ENCODE assay signal across 13 cellular contexts in genomic region chr12:106276032-106276728, GRCh38. TPM values are rescaled to one million over a fixed set of nuclear protein-coding genes. Genes with fewer than 3 reads are reported as not detected.
DNase-seq lines count a peak whose midpoint lies in the region; ATAC-seq, FAIRE-seq and TF ChIP-seq lines count a peak whose summit lies in the region.
"Had no signal": no experiment of that assay in that cellular context is flagged by ENCODE, and none has a peak within 500 bp of the region (broad histone marks: within the 10 kb centered on the region; RNA-seq: fewer than 3 reads in every experiment).

No MANE protein-coding gene starts in this region.

- peak; percentile 51 for FAIRE-seq in GM12891 (lab: Jason Lieb, UNC)

- peak; percentile 15 for DNase-seq in GM12891 (ENCODE audit: insufficient read length, low spot score)
- DNase-seq in activated naive CD4-positive, alpha-beta T cell (lab: John Stamatoyannopoulos, UW): no peak
- DNase-seq in NCI-H446 treated with DMSO at 0.1 percent for 48 hours (lab: John Stamatoyannopoulos, UW): no peak
- no peak for DNase-seq in NCI-H128 (lab: John Stamatoyannopoulos, UW; ENCODE audit: unreplicated experiment)
- no peak for DNase-seq in gastrocnemius medialis
- DNase-seq: activated T-cell treated with anti-CD3 and anti-CD28 coated beads, Interleukin-2, amount 50 U/mL, for 4 hours; erythroblast; NCI-H1417 had no signal

- no peaks in the 10 kb centered on the region for H3K36me3 ChIP-seq in gastrocnemius medialis
- H3K36me3 ChIP-seq: neural progenitor cell had no signal

- H3K27ac ChIP-seq in gastrocnemius medialis: no peak overlapping the region
- H3K27ac ChIP-seq: neural progenitor cell had no signal

- no peak for TF ChIP-seq CTCF in gastrocnemius medialis (IDR thresholded peaks at IDR 0.05 in 4 of 5, conservative IDR thresholded peaks at IDR 0.05 in 1 of 5)

- peaks cover 0 to 5% of the 10 kb centered on the region in 2 donors for H3K4me1 ChIP-seq in gastrocnemius medialis

- intact Hi-C loops in gastrocnemius medialis (cut with DNase I; ENCODE audit: low total_unique reads): no loop called here

- no peaks in the 10 kb centered on the region for H3K27me3 ChIP-seq in gastrocnemius medialis
- H3K27me3 ChIP-seq: neural progenitor cell had no signal

- no peak for TF ChIP-seq POLR2A in GM12891 (IDR thresholded peaks at IDR 0.05; ENCODE audit: low read depth, low read length)
- TF ChIP-seq POLR2A in gastrocnemius medialis (IDR thresholded peaks at IDR 0.05): no peak

- in situ Hi-C loops in gastrocnemius medialis (cut with MboI; ENCODE audit: low sequenced_read_pairs in 4 of 4): no loop called here

- peak; percentile 86 for ATAC-seq in GM19438 (IDR thresholded peaks at IDR 0.05; ENCODE audit: low read depth, unreplicated experiment)
- peak; percentile 77 for ATAC-seq in HG02852 (IDR thresholded peaks at IDR 0.05; ENCODE audit: unreplicated experiment)
- ATAC-seq in HG03520 (IDR thresholded peaks at IDR 0.05; ENCODE audit: unreplicated experiment): peak; percentile 73
- no peak for ATAC-seq in gastrocnemius medialis
- ATAC-seq: activated T-cell treated with anti-CD3 and anti-CD28 coated beads, Interleukin-2, amount 50 U/mL, for 4 hours; Panc1 had no signal

- no peaks in the 10 kb centered on the region for H3K9me3 ChIP-seq in gastrocnemius medialis

- H3K4me3 ChIP-seq in gastrocnemius medialis: no peak overlapping the region
- H3K4me3 ChIP-seq: neural progenitor cell had no signal

TF ChIP-seq in GM12891, 5 proteins besides CTCF, POLR2A, EP300 and RAD21:
- peak; percentile 98 for TF ChIP-seq SPI1 (IDR thresholded peaks at IDR 0.05; ENCODE audit: low read depth, low read length)
- no peak for TF ChIP-seq TAF1 (IDR thresholded peaks at IDR 0.05; ENCODE audit: low read depth, low read length)

RNA-seq across cellular contexts. Expression of gene TCP11L2, which starts 26.4 kb away (rescaled TPM):
- 0.65 TPM for polyA plus RNA-seq in GM12891 (2012; ENCODE audit: low read depth, missing spikeins)
- total RNA-seq in gastrocnemius medialis: 10 to 100 TPM; 39.1 to 51.7 (median 43.9) TPM

RNA-seq across cellular contexts. Expression of gene CKAP4, which starts 28.4 kb away (rescaled TPM):
- polyA plus RNA-seq in GM12891 (2012; ENCODE audit: low read depth, missing spikeins): 5.0 TPM
- 10 to 100 TPM in 3 of 4 donors, 1 to 10 TPM in 1; 9.7 to 17.6 (median 15.7) TPM for total RNA-seq in gastrocnemius medialis

Comparison
In these comparisons a context has a peak if more than half of its experiments do, and no peak if none do; other contexts are left out.
1. ATAC-seq: peak in GM19438 (single experiment), HG02852 (single experiment) and HG03520 (single experiment); none in gastrocnemius medialis (0 of 2).